8 cellular contexts compared by ENCODE assay signal in genomic region chr1:174160109-174160473, GRCh38. TPM values are rescaled to one million over a fixed set of nuclear protein-coding genes. Genes with fewer than 3 reads are reported as not detected.
DNase-seq lines count a peak whose midpoint lies in the region; FAIRE-seq and TF ChIP-seq lines count a peak whose summit lies in the region.

No MANE protein-coding gene starts in this region.

- no peaks in the 10 kb centered on the region for H3K27me3 ChIP-seq in BE2C
- H3K27me3 ChIP-seq in muscle layer of duodenum (ENCODE audit: low read depth, low read length): no peaks in the 10 kb centered on the region
- H3K27me3 ChIP-seq in transverse colon: no peaks in the 10 kb centered on the region

- WGBS in transverse colon (ENCODE audit: low coverage in 1 of 2), 2 donors: 0% methylated on average over 14 of the region's 14 CpGs; no CpG with 5 or more reads in 1 of the 2 donors

- H3K4me3 ChIP-seq in BE2C (ENCODE audit: low read depth, low read length) (peak overlapping the region; percentile 89), muscle layer of duodenum (ENCODE audit: low read depth in 1 of 2, low read length in 2 of 2) (peak overlapping the region; percentile 70 to 92), transverse colon (peak overlapping the region; percentile 76 to 86 (median 79))

- FAIRE-seq in GM19239 (lab: Jason Lieb, UNC): peak; percentile 78

- in situ Hi-C loops in transverse colon (cut with MboI; ENCODE audit: low pct_ligation_motif_present in 1 of 4, low pct_unique_long_range_greater_than_20kb in 1 of 4, low sequenced_read_pairs in 3 of 4) (no loop called here), KBM-7 (cut with MboI; ENCODE audit: low pct_unique_long_range_greater_than_20kb, low sequenced_read_pairs) (no loop called here)

- intact Hi-C loops in activated CD4-positive, alpha-beta T cell treated with anti-CD3 and anti-CD28 coated beads, Interleukin-2, amount 10 ng/mL, durations not matched to agents 24 days and 14 days (cut with micrococcal nuclease): loop anchor here (1.0 kb wide), 1 partner anchor 57 kb away; no protein-coding TSS in a partner anchor
- intact Hi-C loops in transverse colon (cut with DNase I; ENCODE audit: low total_unique reads): no loop called here

- peak; percentile 17 for DNase-seq in BE2C
- no peak for DNase-seq in GM19239 (ENCODE audit: insufficient read length, low spot score)
- DNase-seq in HPDE6-E6E7 (ENCODE audit: extremely low spot score): peak; percentile 39
- no peak for DNase-seq in activated CD4-positive, alpha-beta T cell treated with anti-CD3 and anti-CD28 coated beads, Interleukin-2, amount 10 ng/mL, durations not matched to agents 24 days and 14 days
- DNase-seq in erythroblast (lab: John Stamatoyannopoulos, UW): peak; percentile 78 to 83
- peak; percentile 80 for DNase-seq in transverse colon
- no peak for DNase-seq in KBM-7

- H3K27ac ChIP-seq in muscle layer of duodenum (ENCODE audit: low read length) (peak overlapping the region; percentile 53), transverse colon (peak overlapping the region; percentile 91 to 96 (median 93))

- TF ChIP-seq EP300 in transverse colon (IDR thresholded peaks at IDR 0.05; ENCODE audit: low read depth): no peak

- H3K36me3 ChIP-seq in BE2C: no peaks in the 10 kb centered on the region
- no peaks in the 10 kb centered on the region for H3K36me3 ChIP-seq in muscle layer of duodenum (ENCODE audit: control insufficient read depth in 1 of 2, insufficient read depth in 2 of 2, low read length in 2 of 2)
- H3K36me3 ChIP-seq in transverse colon: no peaks in the 10 kb centered on the region

- peaks cover 6% of the 10 kb centered on the region for H3K36me3 Mint-ChIP-seq in activated CD4-positive, alpha-beta T cell treated with anti-CD3 and anti-CD28 coated beads, Interleukin-2, amount 10 ng/mL, durations not matched to agents 24 days and 14 days (ENCODE audit: low read depth)

- no peaks in the 10 kb centered on the region for H3K27me3 Mint-ChIP-seq in activated CD4-positive, alpha-beta T cell treated with anti-CD3 and anti-CD28 coated beads, Interleukin-2, amount 10 ng/mL, durations not matched to agents 24 days and 14 days

- peak overlapping the region; percentile 93 for H3K4me3 Mint-ChIP-seq in activated CD4-positive, alpha-beta T cell treated with anti-CD3 and anti-CD28 coated beads, Interleukin-2, amount 10 ng/mL, durations not matched to agents 24 days and 14 days

- H3K9me3 Mint-ChIP-seq in activated CD4-positive, alpha-beta T cell treated with anti-CD3 and anti-CD28 coated beads, Interleukin-2, amount 10 ng/mL, durations not matched to agents 24 days and 14 days: no peaks in the 10 kb centered on the region

- H3K4me1 ChIP-seq in BE2C (peaks cover 4% of the 10 kb centered on the region; the same call in 1 of the 2 replicates), muscle layer of duodenum (ENCODE audit: control insufficient read depth in 1 of 2, insufficient read depth in 2 of 2, low read length in 2 of 2) (peaks cover 0 to 5% of the 10 kb centered on the region in 2 donors), transverse colon (peaks cover 8 to 25% (median 14%) of the 10 kb centered on the region in 4 donors)

- peak overlapping the region; percentile 93 for H3K27ac Mint-ChIP-seq in activated CD4-positive, alpha-beta T cell treated with anti-CD3 and anti-CD28 coated beads, Interleukin-2, amount 10 ng/mL, durations not matched to agents 24 days and 14 days

- peaks cover 53% of the 10 kb centered on the region for H3K4me1 Mint-ChIP-seq in activated CD4-positive, alpha-beta T cell treated with anti-CD3 and anti-CD28 coated beads, Interleukin-2, amount 10 ng/mL, durations not matched to agents 24 days and 14 days

- TF ChIP-seq POLR2A in erythroblast (IDR thresholded peaks at IDR 0.05; ENCODE audit: low read length) (peak; percentile 9), transverse colon (IDR thresholded peaks at IDR 0.05) (no peak)

- TF ChIP-seq CTCF in BE2C (IDR thresholded peaks at IDR 0.05; ENCODE audit: low read depth, low read length) (no peak), transverse colon (IDR thresholded peaks at IDR 0.05) (no peak)

- H3K9me3 ChIP-seq in BE2C: no peaks in the 10 kb centered on the region
- no peaks in the 10 kb centered on the region for H3K9me3 ChIP-seq in muscle layer of duodenum (ENCODE audit: control insufficient read depth in 1 of 2, low read length in 2 of 2)
- no peaks in the 10 kb centered on the region for H3K9me3 ChIP-seq in transverse colon

RNA-seq across cellular contexts. Expression of gene RABGAP1L, which starts 0.8 kb away (rescaled TPM):
- polyA plus RNA-seq in BE2C (2012; ENCODE audit: insufficient read depth, insufficient read length, low read depth): 4.6 TPM
- total RNA-seq in activated CD4-positive, alpha-beta T cell treated with anti-CD3 and anti-CD28 coated beads, Interleukin-2, amount 10 ng/mL, durations not matched to agents 24 days and 14 days: 36.9 and 37.2 TPM in 2 replicates
- total RNA-seq in transverse colon: 100 to 1,000 TPM in 2 of 4 donors, 10 to 100 TPM in 2; 68.9 to 127 (median 99.9) TPM

Comparison
In these comparisons a context has a peak if more than half of its experiments do, and no peak if none do; other contexts are left out.
1. DNase-seq: peak in BE2C (single experiment), HPDE6-E6E7 (single experiment), erythroblast (2 of 2) and transverse colon (single experiment); none in GM19239 (single experiment), activated CD4-positive, alpha-beta T cell treated with anti-CD3 and anti-CD28 coated beads, Interleukin-2, amount 10 ng/mL, durations not matched to agents 24 days and 14 days (single experiment) and KBM-7 (single experiment).
2. Peak in every context shown above with its lines, with median percentiles within 50 percentile points of each other: H3K4me3 ChIP-seq.